In genomic region chr11:47425611-47426010, GRCh38 we compare ENCODE assay signal across 8 cellular contexts. TPM values are rescaled to one million over a fixed set of nuclear protein-coding genes. Genes with fewer than 3 reads are reported as not detected.
DNase-seq lines count a peak whose midpoint lies in the region; ATAC-seq and TF ChIP-seq lines count a peak whose summit lies in the region.

No MANE protein-coding gene starts in this region.

- H3K9me3 ChIP-seq in iPS DF 6.9 (ENCODE audit: control insufficient read depth, insufficient read depth, low read length): no peaks in the 10 kb centered on the region
- H3K9me3 ChIP-seq in spleen: no peaks in the 10 kb centered on the region

- H3K27ac Mint-ChIP-seq in HFFc6: peak overlapping the region; percentile 100
- H3K27ac Mint-ChIP-seq in activated T-helper 1 cell treated with anti-CD3 and anti-CD28 coated beads, Interleukin-12 subunit alpha, Interleukin-12 subunit beta, Interleukin-2, Interleukin-4 antibody, amounts not matched to agents 30 ng/mL and 10 ng/mL and 1 ng/mL, durations not matched to agents 14 hours and 24 hours and 36 hours: peak overlapping the region; percentile 96

- H3K27me3 ChIP-seq in iPS DF 6.9 (ENCODE audit: control insufficient read depth, insufficient read depth, low read length) (no peaks in the 10 kb centered on the region), spleen (replicated peaks in 1 of 7) (no peaks in the 10 kb centered on the region)

- no CpG with 5 or more reads among the region's 14 CpGs for WGBS in iPS DF 6.9 (ENCODE audit: insufficient coverage, insufficient read length)
- 0 to 2% (median 1%) methylated on average over 14 of the region's 14 CpGs for WGBS in spleen, 5 donors

- TF ChIP-seq CTCF in HFFc6 (IDR thresholded peaks at IDR 0.05): no peak
- TF ChIP-seq CTCF in spleen (IDR thresholded peaks at IDR 0.05 in 8 of 11, conservative IDR thresholded peaks at IDR 0.05 in 3 of 11): no peak

- H3K36me3 ChIP-seq in iPS DF 6.9 (ENCODE audit: control insufficient read depth, insufficient read depth, low read length) (peaks cover 22% of the 10 kb centered on the region), spleen (peaks cover 8 to 47% (median 42%) of the 10 kb centered on the region in 6 donors)

- no peaks in the 10 kb centered on the region for H3K9me3 Mint-ChIP-seq in HFFc6
- no peaks in the 10 kb centered on the region for H3K9me3 Mint-ChIP-seq in activated T-helper 1 cell treated with anti-CD3 and anti-CD28 coated beads, Interleukin-12 subunit alpha, Interleukin-12 subunit beta, Interleukin-2, Interleukin-4 antibody, amounts not matched to agents 30 ng/mL and 10 ng/mL and 1 ng/mL, durations not matched to agents 14 hours and 24 hours and 36 hours

- no peak for TF ChIP-seq POLR2A in spleen (IDR thresholded peaks at IDR 0.05)

- peaks cover 28% of the 10 kb centered on the region for H3K36me3 Mint-ChIP-seq in HFFc6 (ENCODE audit: low read depth)
- H3K36me3 Mint-ChIP-seq in activated T-helper 1 cell treated with anti-CD3 and anti-CD28 coated beads, Interleukin-12 subunit alpha, Interleukin-12 subunit beta, Interleukin-2, Interleukin-4 antibody, amounts not matched to agents 30 ng/mL and 10 ng/mL and 1 ng/mL, durations not matched to agents 14 hours and 24 hours and 36 hours (ENCODE audit: low read depth): peaks cover 36% of the 10 kb centered on the region

- H3K27ac ChIP-seq in iPS DF 6.9 (ENCODE audit: low read length): no peak overlapping the region
- peak overlapping the region; percentile 55 to 94 (median 92) for H3K27ac ChIP-seq in spleen

- peaks cover 2% of the 10 kb centered on the region for H3K27me3 Mint-ChIP-seq in HFFc6 (ENCODE audit: insufficient read depth)
- H3K27me3 Mint-ChIP-seq in activated T-helper 1 cell treated with anti-CD3 and anti-CD28 coated beads, Interleukin-12 subunit alpha, Interleukin-12 subunit beta, Interleukin-2, Interleukin-4 antibody, amounts not matched to agents 30 ng/mL and 10 ng/mL and 1 ng/mL, durations not matched to agents 14 hours and 24 hours and 36 hours (ENCODE audit: insufficient read depth): no peaks in the 10 kb centered on the region

- ATAC-seq in HG03108 (IDR thresholded peaks at IDR 0.05; ENCODE audit: unreplicated experiment) (no peak), HG03175 (IDR thresholded peaks at IDR 0.05; ENCODE audit: unreplicated experiment) (no peak), HG03520 (IDR thresholded peaks at IDR 0.05; ENCODE audit: unreplicated experiment) (no peak)

- H3K4me1 Mint-ChIP-seq in HFFc6 (ENCODE audit: low read depth): peaks cover 26% of the 10 kb centered on the region
- peaks cover 28% of the 10 kb centered on the region for H3K4me1 Mint-ChIP-seq in activated T-helper 1 cell treated with anti-CD3 and anti-CD28 coated beads, Interleukin-12 subunit alpha, Interleukin-12 subunit beta, Interleukin-2, Interleukin-4 antibody, amounts not matched to agents 30 ng/mL and 10 ng/mL and 1 ng/mL, durations not matched to agents 14 hours and 24 hours and 36 hours (ENCODE audit: low read depth)

- intact Hi-C loops in activated T-helper 1 cell treated with anti-CD3 and anti-CD28 coated beads, Interleukin-12 subunit alpha, Interleukin-12 subunit beta, Interleukin-2, Interleukin-4 antibody, amounts not matched to agents 30 ng/mL and 10 ng/mL and 1 ng/mL, durations not matched to agents 14 hours and 24 hours and 36 hours (cut with micrococcal nuclease): loop anchor here (1.0 to 5.0 kb wide), 16 partner anchors 17 to 1509 kb away; partner anchors contain the start of genes ACP2, AGBL2, ARFGAP2 and ARHGAP1
- intact Hi-C loops in spleen (cut with DNase I; ENCODE audit: low total_unique reads): no loop called here

- DNase-seq in HFFc6 (no peak), iPS DF 6.9 (ENCODE audit: low read depth, low spot score) (no peak), spleen (no peak), NCI-H2227 (lab: John Stamatoyannopoulos, UW; ENCODE audit: unreplicated experiment) (no peak)
- no peak for DNase-seq in activated T-helper 1 cell treated with anti-CD3 and anti-CD28 coated beads, Interleukin-12 subunit alpha, Interleukin-12 subunit beta, Interleukin-2, Interleukin-4 antibody, amounts not matched to agents 30 ng/mL and 10 ng/mL and 1 ng/mL, durations not matched to agents 14 hours and 24 hours and 36 hours (ENCODE audit: low spot score)

- peak overlapping the region; percentile 99 for H3K4me3 Mint-ChIP-seq in HFFc6
- peak overlapping the region; percentile 95 for H3K4me3 Mint-ChIP-seq in activated T-helper 1 cell treated with anti-CD3 and anti-CD28 coated beads, Interleukin-12 subunit alpha, Interleukin-12 subunit beta, Interleukin-2, Interleukin-4 antibody, amounts not matched to agents 30 ng/mL and 10 ng/mL and 1 ng/mL, durations not matched to agents 14 hours and 24 hours and 36 hours

- H3K4me1 ChIP-seq in iPS DF 6.9 (ENCODE audit: control insufficient read depth, insufficient read depth, low read length) (no peaks in the 10 kb centered on the region), spleen (peaks cover 11 to 30% (median 20%) of the 10 kb centered on the region in 6 donors)

- H3K4me3 ChIP-seq in iPS DF 6.9 (ENCODE audit: low read length): peak overlapping the region; percentile 95
- H3K4me3 ChIP-seq in spleen: peak overlapping the region; percentile 58 to 94 (median 90)

RNA-seq across cellular contexts. Expression of gene PSMC3, which starts 0.6 kb away (rescaled TPM):
- 100 to 1,000 TPM; 161 to 238 (median 220) TPM for total RNA-seq in HFFc6 (2021; fragmentation: NEBNext Ultra II Directional; extraction: Animal tissue kit (Norgen Biotek cat#: 25700))
- total RNA-seq in activated T-helper 1 cell treated with anti-CD3 and anti-CD28 coated beads, Interleukin-12 subunit alpha, Interleukin-12 subunit beta, Interleukin-2, Interleukin-4 antibody, amounts not matched to agents 30 ng/mL and 10 ng/mL and 1 ng/mL, durations not matched to agents 14 hours and 24 hours and 36 hours: 219 and 222 TPM in 2 replicates
- total RNA-seq in spleen: 10 to 100 TPM; 59.7 to 80.8 (median 66.4) TPM
- polyA plus RNA-seq in spleen: 100 to 1,000 TPM in 1 of 3 donors, 10 to 100 TPM in 2; 64.3 to 105 (median 90.0) TPM

RNA-seq across cellular contexts. Expression of gene SLC39A13, which starts 17.2 kb away (rescaled TPM):
- 100 to 1,000 TPM in 2 of 6 experiments, 10 to 100 TPM in 4; 78.2 to 126 (median 86.4) TPM for total RNA-seq in HFFc6 (2021; fragmentation: NEBNext Ultra II Directional; extraction: Animal tissue kit (Norgen Biotek cat#: 25700))
- 15.5 and 16.2 TPM in 2 replicates for total RNA-seq in activated T-helper 1 cell treated with anti-CD3 and anti-CD28 coated beads, Interleukin-12 subunit alpha, Interleukin-12 subunit beta, Interleukin-2, Interleukin-4 antibody, amounts not matched to agents 30 ng/mL and 10 ng/mL and 1 ng/mL, durations not matched to agents 14 hours and 24 hours and 36 hours
- total RNA-seq in spleen: 10 to 100 TPM; 26.3 to 48.4 (median 43.2) TPM
- polyA plus RNA-seq in spleen: 10 to 100 TPM; 21.7 to 40.2 (median 26.0) TPM

RNA-seq across cellular contexts. Expression of gene RAPSN, which starts 23.3 kb away (rescaled TPM):
- total RNA-seq in HFFc6 (2021; fragmentation: NEBNext Ultra II Directional; extraction: Animal tissue kit (Norgen Biotek cat#: 25700)): under 1 TPM in 1 of 6 experiments, not detected in 5; 0.22 TPM
- total RNA-seq in activated T-helper 1 cell treated with anti-CD3 and anti-CD28 coated beads, Interleukin-12 subunit alpha, Interleukin-12 subunit beta, Interleukin-2, Interleukin-4 antibody, amounts not matched to agents 30 ng/mL and 10 ng/mL and 1 ng/mL, durations not matched to agents 14 hours and 24 hours and 36 hours: 0.51 and 0.62 TPM in 2 replicates
- total RNA-seq in spleen: 1 to 10 TPM in 3 of 7 donors, under 1 TPM in 2, not detected in 2; 0.42 to 1.6 (median 1.2) TPM
- polyA plus RNA-seq in spleen: 1 to 10 TPM in 1 of 3 donors, under 1 TPM in 2; 0.53 to 1.5 (median 0.74) TPM

RNA-seq across cellular contexts. Expression of gene SPI1, which starts 47.3 kb away (rescaled TPM):
- not detected for total RNA-seq in HFFc6 (2021; fragmentation: NEBNext Ultra II Directional; extraction: Animal tissue kit (Norgen Biotek cat#: 25700))
- total RNA-seq in activated T-helper 1 cell treated with anti-CD3 and anti-CD28 coated beads, Interleukin-12 subunit alpha, Interleukin-12 subunit beta, Interleukin-2, Interleukin-4 antibody, amounts not matched to agents 30 ng/mL and 10 ng/mL and 1 ng/mL, durations not matched to agents 14 hours and 24 hours and 36 hours: not detected in 2 replicates
- 100 to 1,000 TPM in 6 of 7 donors, 10 to 100 TPM in 1; 95.7 to 366 (median 198) TPM for total RNA-seq in spleen
- 100 to 1,000 TPM in 1 of 3 donors, 10 to 100 TPM in 2; 84.2 to 128 (median 91.8) TPM for polyA plus RNA-seq in spleen
